In genomic region chr19:48530044-48530720, GRCh38 we compare ENCODE assay signal across 17 cellular contexts. TPM values are rescaled to one million over a fixed set of nuclear protein-coding genes. Genes with fewer than 3 reads are reported as not detected.
A peak's percentile ranks its signal among the peaks of the same experiment; 100 is the strongest.
DNase-seq lines count a peak whose midpoint lies in the region; ATAC-seq and TF ChIP-seq lines count a peak whose summit lies in the region.
"Had no signal": no experiment of that assay in that cellular context is flagged by ENCODE, and none has a peak within 500 bp of the region (broad histone marks: within the 10 kb centered on the region; RNA-seq: fewer than 3 reads in every experiment).

No MANE protein-coding gene starts in this region.

- no peaks in the 10 kb centered on the region for H3K79me1 ChIP-seq in neuronal stem cell (ENCODE audit: low read depth, low read length)

- H3K18ac ChIP-seq in neuronal stem cell (ENCODE audit: low read length), result no peak overlapping the region

- TF ChIP-seq POLR2A in body of pancreas (IDR thresholded peaks at IDR 0.05), result no peak

- H3K27ac ChIP-seq in neuronal stem cell (replicated peaks; ENCODE audit: low read length), result no peak overlapping the region
- no peak overlapping the region for H3K27ac ChIP-seq in body of pancreas
- no peak overlapping the region for H3K27ac ChIP-seq in colonic mucosa
- H3K27ac ChIP-seq: 22Rv1 had no signal

- H3K4me3 ChIP-seq in adipocyte (ENCODE audit: low read length) (no peak overlapping the region), neuronal stem cell (ENCODE audit: low read length in 2 of 2) (no peak overlapping the region), body of pancreas (no peak overlapping the region), colonic mucosa (no peak overlapping the region)

- H3K4me1 ChIP-seq in adipocyte (ENCODE audit: control insufficient read depth, insufficient read depth, low read length) (no peaks in the 10 kb centered on the region), neuronal stem cell (ENCODE audit: control insufficient read depth in 2 of 2, insufficient read depth in 1 of 2, low read depth in 1 of 2, low read length in 2 of 2) (no peaks in the 10 kb centered on the region), body of pancreas (no peaks in the 10 kb centered on the region), colonic mucosa (no peaks in the 10 kb centered on the region)

- WGBS in neuronal stem cell (ENCODE audit: extremely low coverage in 2 of 2, insufficient read length in 2 of 2, insufficient replicate concordance in 1 of 2), 2 donors, result no CpG with 5 or more reads among the region's 21 CpGs
- WGBS in body of pancreas, 2 donors, result 57 to 61% methylated on average over 11 to 21 of the region's 21 CpGs

- no peak for ATAC-seq in body of pancreas

- H3K9ac ChIP-seq in adipocyte (ENCODE audit: low read length), result no peak overlapping the region
- no peak overlapping the region for H3K9ac ChIP-seq in neuronal stem cell (ENCODE audit: low read depth, low read length, poor library complexity)
- H3K9ac ChIP-seq in colonic mucosa (ENCODE audit: low read depth in 2 of 2, low read length in 2 of 2), result no peak overlapping the region

- peak; percentile 31 for DNase-seq in NCI-H2171 treated with DMSO at 0.1 percent for 48 hours (lab: John Stamatoyannopoulos, UW)
- DNase-seq in NCI-H2171 (lab: John Stamatoyannopoulos, UW), result no peak
- DNase-seq in NCI-H2227 (lab: John Stamatoyannopoulos, UW; ENCODE audit: unreplicated experiment), result peak; percentile 45
- DNase-seq in adipocyte (ENCODE audit: low read depth), result peak; percentile 15
- no peak for DNase-seq in neuronal stem cell (ENCODE audit: low spot score)
- DNase-seq in body of pancreas, result no peak
- no peak for DNase-seq in SHP77 (lab: John Stamatoyannopoulos, UW)
- DNase-seq in colonic mucosa, result no peak
- DNase-seq: C1 segment of cervical spinal cord, COR-L47, Karpas-422, MM.1S, NCI-H1105 treated with DMSO at 0.1 percent for 48 hours, NCI-H187, NCI-H510A treated with DMSO at 0.1 percent for 48 hours, OCI-M1 had no signal

- H3K27me3 ChIP-seq in adipocyte (replicated peaks; ENCODE audit: control insufficient read depth, insufficient read depth, low read length) (no peaks in the 10 kb centered on the region), neuronal stem cell (ENCODE audit: control insufficient read depth in 3 of 3, insufficient read depth in 3 of 3, low read depth in 1 of 3, low read length in 3 of 3) (no peaks in the 10 kb centered on the region), body of pancreas (no peaks in the 10 kb centered on the region), colonic mucosa (peaks cover 14% of the 10 kb centered on the region)

- H3K4me2 ChIP-seq in neuronal stem cell (ENCODE audit: insufficient read depth, low read length, poor library complexity, severe bottlenecking), result no peak overlapping the region

- H3K36me3 ChIP-seq in adipocyte (ENCODE audit: control insufficient read depth, insufficient read depth, low read length, severe bottlenecking), result no peaks in the 10 kb centered on the region
- no peaks in the 10 kb centered on the region for H3K36me3 ChIP-seq in neuronal stem cell (replicated peaks in 1 of 2; ENCODE audit: control insufficient read depth in 2 of 2, insufficient read depth in 2 of 2, low read length in 2 of 2)
- no peaks in the 10 kb centered on the region for H3K36me3 ChIP-seq in body of pancreas (replicated peaks in 1 of 2; ENCODE audit: insufficient read depth in 1 of 2, low read depth in 2 of 2)
- H3K36me3 ChIP-seq in colonic mucosa, result no peaks in the 10 kb centered on the region

- no peak for TF ChIP-seq CTCF in body of pancreas (IDR thresholded peaks at IDR 0.05)
- no peak for TF ChIP-seq CTCF in colonic mucosa (IDR thresholded peaks at IDR 0.05)

- no peak overlapping the region for H4K91ac ChIP-seq in neuronal stem cell (ENCODE audit: low read depth, low read length, poor library complexity)

- H3K9me3 ChIP-seq in adipocyte (ENCODE audit: control insufficient read depth, low read length), result peaks cover 22% of the 10 kb centered on the region
- peaks cover 2 to 6% of the 10 kb centered on the region in 2 donors for H3K9me3 ChIP-seq in neuronal stem cell (replicated peaks in 1 of 2; ENCODE audit: control insufficient read depth in 2 of 2, insufficient read depth in 1 of 2, low read depth in 1 of 2, low read length in 2 of 2)
- peaks cover 0 to 10% (median 2%) of the 10 kb centered on the region in 3 donors for H3K9me3 ChIP-seq in body of pancreas
- H3K9me3 ChIP-seq in colonic mucosa, result no peaks in the 10 kb centered on the region

- intact Hi-C loops in body of pancreas (cut with DNase I) (no loop called here), colonic mucosa (cut with DNase I) (no loop called here)

- no peak overlapping the region for H4K8ac ChIP-seq in neuronal stem cell (ENCODE audit: low read depth, low read length)

- H2BK5ac ChIP-seq in neuronal stem cell (ENCODE audit: low read length), result no peak overlapping the region

- H2BK15ac ChIP-seq in neuronal stem cell (ENCODE audit: low read length), result no peak overlapping the region

- H2AFZ ChIP-seq in neuronal stem cell (ENCODE audit: low read length), result peak overlapping the region; percentile 19

- H2BK120ac ChIP-seq in neuronal stem cell (ENCODE audit: low read depth, low read length), result no peak overlapping the region

- H3K4ac ChIP-seq in neuronal stem cell (ENCODE audit: low read length), result no peak overlapping the region

- no peak overlapping the region for H2AK5ac ChIP-seq in neuronal stem cell (ENCODE audit: low read depth, low read length)

- H3K23ac ChIP-seq in neuronal stem cell (ENCODE audit: low read depth, low read length, poor library complexity), result no peak overlapping the region

- no peak overlapping the region for H2BK12ac ChIP-seq in neuronal stem cell (ENCODE audit: low read length)

- no peak overlapping the region for H3K14ac ChIP-seq in neuronal stem cell (ENCODE audit: low read length)

RNA-seq across cellular contexts. Expression of gene LMTK3, which starts 18.5 kb away (rescaled TPM):
- polyA plus RNA-seq in neuronal stem cell (2013, experiment 1 of 2), result 7.9 TPM
- 7.5 TPM for polyA plus RNA-seq in neuronal stem cell (2013, experiment 2 of 2)
- total RNA-seq in body of pancreas, result 1 to 10 TPM; 4.2 to 9.6 TPM
- 1 to 10 TPM; 1.7 to 3.1 TPM for total RNA-seq in colonic mucosa

RNA-seq across cellular contexts. Expression of gene SULT2B1, which starts 21.8 kb away (rescaled TPM):
- 0.13 TPM for polyA plus RNA-seq in neuronal stem cell (2013, experiment 1 of 2)
- 0.18 TPM for polyA plus RNA-seq in neuronal stem cell (2013, experiment 2 of 2)
- total RNA-seq in body of pancreas (1 to 10 TPM in 1 of 2 donors, not detected in 1; 1.0 TPM), colonic mucosa (1 to 10 TPM; 1.4 to 7.7 TPM)

Comparison
In these comparisons a context has a peak if more than half of its experiments do, and no peak if none do; other contexts are left out.
1. DNase-seq: peak in NCI-H2171 treated with DMSO at 0.1 percent for 48 hours (single experiment), NCI-H2227 (single experiment) and adipocyte (single experiment); none in NCI-H2171 (single experiment), neuronal stem cell (single experiment), body of pancreas (0 of 4), SHP77 (0 of 2) and colonic mucosa (single experiment).